ENCODE assay signal across 8 cellular contexts in genomic region chr12:122437656-122438121, GRCh38. TPM values are rescaled to one million over a fixed set of nuclear protein-coding genes. Genes with fewer than 3 reads are reported as not detected.
DNase-seq lines count a peak whose midpoint lies in the region; ATAC-seq and TF ChIP-seq lines count a peak whose summit lies in the region.

No MANE protein-coding gene starts in this region.

- H2BK5ac ChIP-seq in trophoblast cell (ENCODE audit: low read depth, low read length, poor library complexity), result peak overlapping the region; percentile 18

- no peak for ATAC-seq in HG02852 (IDR thresholded peaks at IDR 0.05; ENCODE audit: unreplicated experiment)
- ATAC-seq in activated CD8-positive, alpha-beta T cell treated with anti-CD3 and anti-CD28 coated beads, Interleukin-2, amount 10 ng/mL, durations not matched to agents 7 days and 5 days, result no peak

- no peak overlapping the region for H4K8ac ChIP-seq in trophoblast cell (ENCODE audit: low read depth, low read length)

- H3K9ac ChIP-seq in fibroblast of lung (ENCODE audit: insufficient read depth, low read length), result no peak overlapping the region
- H3K9ac ChIP-seq in trophoblast cell (ENCODE audit: low read length), result no peak overlapping the region

- peak; percentile 91 for DNase-seq in DMS 273 treated with DMSO at 0.1 percent for 48 hours (lab: John Stamatoyannopoulos, UW)
- DNase-seq in NCI-H524 treated with DMSO at 0.1 percent for 48 hours (lab: John Stamatoyannopoulos, UW), result peak; percentile 61
- DNase-seq in fibroblast of lung (ENCODE audit: low read depth in 2 of 2), result peak; percentile 83 to 93
- no peak for DNase-seq in trophoblast cell
- no peak for DNase-seq in activated CD8-positive, alpha-beta T cell treated with anti-CD3 and anti-CD28 coated beads, Interleukin-2, amount 10 ng/mL, durations not matched to agents 7 days and 5 days
- DNase-seq in GM20000 (ENCODE audit: low spot score), result no peak
- DNase-seq in iPS-NIHi11 (ENCODE audit: low spot score), result no peak

- TF ChIP-seq CTCF in fibroblast of lung (conservative IDR thresholded peaks at IDR 0.05 in 1 of 2, IDR thresholded peaks at IDR 0.05 in 1 of 2; ENCODE audit: low read depth in 1 of 2, low read length in 2 of 2), result no peak
- TF ChIP-seq CTCF in GM20000 (IDR thresholded peaks at IDR 0.05; ENCODE audit: extremely low read depth, missing control alignments), result no peak

- no peaks in the 10 kb centered on the region for H3K4me1 Mint-ChIP-seq in activated CD8-positive, alpha-beta T cell treated with anti-CD3 and anti-CD28 coated beads, Interleukin-2, amount 10 ng/mL, durations not matched to agents 7 days and 5 days (ENCODE audit: low read depth)

- peak overlapping the region; percentile 20 for H2BK120ac ChIP-seq in trophoblast cell (ENCODE audit: insufficient read depth, low read length, poor library complexity)

- H3K27me3 ChIP-seq in fibroblast of lung (ENCODE audit: control insufficient read depth, insufficient read depth, low read length) (no peaks in the 10 kb centered on the region), trophoblast cell (ENCODE audit: insufficient read depth, low read length) (no peaks in the 10 kb centered on the region)

- CTCF ChIA-PET in activated CD8-positive, alpha-beta T cell treated with anti-CD3 and anti-CD28 coated beads, Interleukin-2, amount 10 ng/mL, durations not matched to agents 7 days and 5 days (lab: Charles Lee), result interaction anchor here (1.9 kb wide), 1 partner anchor 34 kb away, joined by 9 read pairs; no protein-coding TSS in a partner anchor

- no peak overlapping the region for H3K27ac Mint-ChIP-seq in activated CD8-positive, alpha-beta T cell treated with anti-CD3 and anti-CD28 coated beads, Interleukin-2, amount 10 ng/mL, durations not matched to agents 7 days and 5 days

- no peaks in the 10 kb centered on the region for H3K36me3 Mint-ChIP-seq in activated CD8-positive, alpha-beta T cell treated with anti-CD3 and anti-CD28 coated beads, Interleukin-2, amount 10 ng/mL, durations not matched to agents 7 days and 5 days (ENCODE audit: low read depth)

- no peak overlapping the region for H4K12ac ChIP-seq in trophoblast cell (ENCODE audit: low read depth, low read length)

- peak overlapping the region; percentile 41 for H3K14ac ChIP-seq in trophoblast cell (ENCODE audit: low read length)

- H3K27ac ChIP-seq in fibroblast of lung (ENCODE audit: insufficient read depth, low read length), result peak overlapping the region; percentile 30
- no peak overlapping the region for H3K27ac ChIP-seq in trophoblast cell (ENCODE audit: low read depth, low read length)

- H4K20me1 ChIP-seq in fibroblast of lung (ENCODE audit: control insufficient read depth, extremely low read depth, insufficient read depth, low read length), result no peaks in the 10 kb centered on the region

- peak overlapping the region; percentile 35 for H3K4ac ChIP-seq in trophoblast cell (ENCODE audit: low read depth, low read length)

- H2AFZ ChIP-seq in fibroblast of lung (ENCODE audit: low read length) (peak overlapping the region; percentile 36), trophoblast cell (ENCODE audit: insufficient read depth, low read length, poor library complexity) (no peak overlapping the region)

- H2BK12ac ChIP-seq in trophoblast cell (ENCODE audit: low read length), result peak overlapping the region; percentile 67

- no CpG with 5 or more reads among the region's 8 CpGs for WGBS in trophoblast cell (ENCODE audit: extremely low coverage, insufficient coverage, insufficient read length)

- no peaks in the 10 kb centered on the region for H3K9me3 Mint-ChIP-seq in activated CD8-positive, alpha-beta T cell treated with anti-CD3 and anti-CD28 coated beads, Interleukin-2, amount 10 ng/mL, durations not matched to agents 7 days and 5 days (ENCODE audit: insufficient read depth)

- H4K91ac ChIP-seq in trophoblast cell (ENCODE audit: low read depth, low read length), result peak overlapping the region; percentile 55

- peak overlapping the region; percentile 72 for H2AK5ac ChIP-seq in trophoblast cell (ENCODE audit: low read length)

- H3K79me2 ChIP-seq in fibroblast of lung (ENCODE audit: control insufficient read depth, insufficient read depth, low read length), result no peaks in the 10 kb centered on the region
- no peaks in the 10 kb centered on the region for H3K79me2 ChIP-seq in trophoblast cell (ENCODE audit: control insufficient read depth, insufficient read depth, low read length, poor library complexity)

- no peaks in the 10 kb centered on the region for H3K79me1 ChIP-seq in trophoblast cell (ENCODE audit: low read length)

- H3K4me2 ChIP-seq in fibroblast of lung (ENCODE audit: extremely low read depth, insufficient read depth, low read length) (peak overlapping the region; percentile 69), trophoblast cell (ENCODE audit: low read length) (no peak overlapping the region)

- H3K27me3 Mint-ChIP-seq in activated CD8-positive, alpha-beta T cell treated with anti-CD3 and anti-CD28 coated beads, Interleukin-2, amount 10 ng/mL, durations not matched to agents 7 days and 5 days (ENCODE audit: low read depth), result peaks cover 5% of the 10 kb centered on the region

- H3K9me3 ChIP-seq in fibroblast of lung (ENCODE audit: control insufficient read depth, insufficient read depth, low read depth, low read length) (no peaks in the 10 kb centered on the region), trophoblast cell (ENCODE audit: insufficient read depth, low read depth, low read length) (no peaks in the 10 kb centered on the region)

- no peak overlapping the region for H3K23ac ChIP-seq in trophoblast cell (ENCODE audit: low read length)

- no peak overlapping the region for H3K4me3 ChIP-seq in fibroblast of lung (replicated peaks in 1 of 4; ENCODE audit: control extremely low read depth in 1 of 4, insufficient read depth in 1 of 4, low read depth in 3 of 4, low read length in 4 of 4)
- no peak overlapping the region for H3K4me3 ChIP-seq in trophoblast cell (ENCODE audit: low read depth, low read length)

- no peaks in the 10 kb centered on the region for H3K36me3 ChIP-seq in fibroblast of lung (ENCODE audit: control insufficient read depth, insufficient read depth, low read length)
- no peaks in the 10 kb centered on the region for H3K36me3 ChIP-seq in trophoblast cell (ENCODE audit: control insufficient read depth in 1 of 2, insufficient read depth in 2 of 2, low read length in 2 of 2)

- peak overlapping the region; percentile 59 for H3K18ac ChIP-seq in trophoblast cell (ENCODE audit: low read length)

- H3K4me1 ChIP-seq in fibroblast of lung (ENCODE audit: control insufficient read depth, extremely low read depth, insufficient read depth, low read length) (peaks cover 9% of the 10 kb centered on the region), trophoblast cell (ENCODE audit: control insufficient read depth in 1 of 2, insufficient read depth in 2 of 2, low read length in 2 of 2) (no peaks in the 10 kb centered on the region)

- POLR2A ChIA-PET in activated CD8-positive, alpha-beta T cell treated with anti-CD3 and anti-CD28 coated beads, Interleukin-2, amount 10 ng/mL, durations not matched to agents 7 days and 5 days (lab: Charles Lee), result no interaction called here

- H3K4me3 Mint-ChIP-seq in activated CD8-positive, alpha-beta T cell treated with anti-CD3 and anti-CD28 coated beads, Interleukin-2, amount 10 ng/mL, durations not matched to agents 7 days and 5 days, result no peak overlapping the region

RNA-seq across cellular contexts. Expression of gene CLIP1, which starts 15.2 kb away (rescaled TPM):
- 106 and 147 TPM in 2 replicates for total RNA-seq in fibroblast of lung
- 75.5 and 87.6 TPM in 2 replicates for polyA plus RNA-seq in fibroblast of lung
- polyA plus RNA-seq in fibroblast of lung (2012), result 48.4 and 48.5 TPM in 2 replicates
- 152 and 190 TPM in 2 replicates for polyA minus RNA-seq in fibroblast of lung (ENCODE audit: low replicate concordance)
- polyA plus RNA-seq in trophoblast cell (2013), result 101 and 104 TPM in 2 replicates
- total RNA-seq in activated CD8-positive, alpha-beta T cell treated with anti-CD3 and anti-CD28 coated beads, Interleukin-2, amount 10 ng/mL, durations not matched to agents 7 days and 5 days, result 10 to 100 TPM; 61.4 to 63.2 TPM

Comparison
In these comparisons a context has a peak if more than half of its experiments do, and no peak if none do; other contexts are left out.
1. DNase-seq: peak in DMS 273 treated with DMSO at 0.1 percent for 48 hours (single experiment), NCI-H524 treated with DMSO at 0.1 percent for 48 hours (single experiment) and fibroblast of lung (2 of 2); none in trophoblast cell (0 of 2), activated CD8-positive, alpha-beta T cell treated with anti-CD3 and anti-CD28 coated beads, Interleukin-2, amount 10 ng/mL, durations not matched to agents 7 days and 5 days (single experiment), GM20000 (single experiment) and iPS-NIHi11 (single experiment).